9 cellular contexts compared by ENCODE assay signal in genomic region chr11:73330569-73331093, GRCh38. TPM values are rescaled to one million over a fixed set of nuclear protein-coding genes. Genes with fewer than 3 reads are reported as not detected.
DNase-seq lines count a peak whose midpoint lies in the region; ATAC-seq and TF ChIP-seq lines count a peak whose summit lies in the region.
"Had no signal": no experiment of that assay in that cellular context is flagged by ENCODE, and none has a peak within 500 bp of the region (broad histone marks: within the 10 kb centered on the region; RNA-seq: fewer than 3 reads in every experiment).

No MANE protein-coding gene starts in this region.

- peak overlapping the region in 34 of 59 donors; percentile 2 to 71 (median 39) for H3K27ac ChIP-seq in dorsolateral prefrontal cortex

- H3K27ac Mint-ChIP-seq in nephron = peak overlapping the region; percentile 96 to 98 (median 96)

- H3K27me3 ChIP-seq in dorsolateral prefrontal cortex = no peaks in the 10 kb centered on the region

- ATAC-seq in GM18861 (IDR thresholded peaks at IDR 0.05; ENCODE audit: unreplicated experiment) = no peak
- no peak for ATAC-seq in GM21619 (IDR thresholded peaks at IDR 0.05; ENCODE audit: unreplicated experiment)

- no peaks in the 10 kb centered on the region for H3K9me3 Mint-ChIP-seq in nephron

- peaks cover 95% of the 10 kb centered on the region for H3K4me1 Mint-ChIP-seq in nephron

- H3K4me3 Mint-ChIP-seq in nephron = peak overlapping the region; percentile 33 to 58 (median 51)

- H3K27me3 Mint-ChIP-seq in nephron (ENCODE audit: low read depth) = no peaks in the 10 kb centered on the region

- TF ChIP-seq CTCF in AG09309 (IDR thresholded peaks at IDR 0.05; ENCODE audit: control insufficient read depth, insufficient read depth, low read depth, low read length, missing control alignments) = peak; percentile 58
- TF ChIP-seq CTCF in LNCAP (IDR thresholded peaks at IDR 0.05) = peak; percentile 19; the same call in 1 of the 2 replicates
- peak in 5 of 56 donors; percentile 4 to 19 (median 8) for TF ChIP-seq CTCF in dorsolateral prefrontal cortex (IDR thresholded peaks at IDR 0.05 in 54 of 56, conservative IDR thresholded peaks at IDR 0.05 in 2 of 56; ENCODE audit: low read depth in 1 of 56, partially characterized antibody in 56 of 56)
- peak; percentile 33 to 42 (median 38) for TF ChIP-seq CTCF in nephron (IDR thresholded peaks at IDR 0.05; ENCODE audit: unreplicated experiment in 3 of 3)

- intact Hi-C loops in dorsolateral prefrontal cortex (cut with DNase I) = no loop called here

- peaks cover 15% of the 10 kb centered on the region for H3K36me3 Mint-ChIP-seq in nephron (ENCODE audit: low read depth)

- H3K4me3 ChIP-seq in AG09309 (ENCODE audit: control insufficient read depth, low read depth, low read length) (no peak overlapping the region), dorsolateral prefrontal cortex (no peak overlapping the region)

- DNase-seq in AG09309 (ENCODE audit: low read depth) (no peak), dorsolateral prefrontal cortex (no peak)
- DNase-seq in stimulated activated CD4-positive, alpha-beta T cell treated with anti-CD3 and anti-CD28 coated beads, Interleukin-2, amount 100 ng/mL, for 24 hours = no peak
- no peak for DNase-seq in activated naive CD4-positive, alpha-beta T cell treated with anti-CD3 and anti-CD28 coated beads, Interleukin-2, amount 50 U/mL, for 16 hours
- DNase-seq: amygdala had no signal

RNA-seq across cellular contexts. Expression of gene ARHGEF17, which starts 22.6 kb away (rescaled TPM):
- total RNA-seq in dorsolateral prefrontal cortex = 100 to 1,000 TPM in 102 of 120 experiments, 10 to 100 TPM in 18; 74.0 to 177 (median 117) TPM

RNA-seq across cellular contexts. Expression of gene RELT, which starts 45.6 kb away (rescaled TPM):
- total RNA-seq in dorsolateral prefrontal cortex = 10 to 100 TPM in 110 of 120 experiments, 1 to 10 TPM in 10; 8.6 to 36.1 (median 12.8) TPM

RNA-seq across cellular contexts. Expression of gene P2RY6, which starts 58.5 kb away (rescaled TPM):
- 10 to 100 TPM in 4 of 120 experiments, 1 to 10 TPM in 93, under 1 TPM in 22, not detected in 1; 0.36 to 14.3 (median 1.8) TPM for total RNA-seq in dorsolateral prefrontal cortex
